Comparison of ENCODE assay signal across 40 cellular contexts in the genomic region with DNA sequence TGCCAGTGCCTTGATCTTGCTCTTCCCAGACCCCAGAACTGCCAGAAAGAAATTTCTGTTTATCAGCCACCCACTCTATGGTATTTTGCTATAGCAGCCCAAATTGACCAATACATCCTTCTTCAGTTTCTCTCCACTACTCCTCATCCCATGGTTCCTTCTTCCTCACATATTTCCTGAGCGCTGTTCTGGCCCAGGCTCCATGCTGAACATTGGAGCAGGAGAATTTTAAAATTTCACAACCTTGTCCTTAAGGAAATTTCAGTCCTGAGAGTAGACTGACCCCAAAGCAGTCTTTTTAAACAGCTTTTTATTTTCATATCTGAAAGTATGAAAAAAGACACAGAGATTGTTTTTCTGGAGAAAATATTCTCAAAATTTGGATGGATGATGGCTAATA.
"Had no signal": no experiment of that assay in that cellular context is flagged by ENCODE, and none has a peak within 500 bp of the region (broad histone marks: within the 10 kb centered on the region; RNA-seq: fewer than 3 reads in every experiment).

No MANE protein-coding gene starts in this region.

- H3K4me1 ChIP-seq: ascending aorta, breast epithelium had no signal

- H3K4me3 Mint-ChIP-seq: activated naive CD4-positive, alpha-beta T cell treated with anti-CD3 and anti-CD28 coated beads for 36 hours; activated naive CD4-positive, alpha-beta T cell treated with anti-CD3 and anti-CD28 coated beads, Interleukin-2, amount 10 ng/mL, durations not matched to agents 7 days and 5 days; activated naive CD4-positive, alpha-beta T cell treated with anti-CD3 and anti-CD28 coated beads, Interleukin-2, amount 50 U/mL, for 24 hours; activated naive CD8-positive, alpha-beta T cell; activated naive CD8-positive, alpha-beta T cell treated with anti-CD3 and anti-CD28 coated beads for 36 hours; activated naive CD8-positive, alpha-beta T cell treated with anti-CD3 and anti-CD28 coated beads, Interleukin-2, amount 10 ng/mL, durations not matched to agents 7 days and 5 days; activated naive CD8-positive, alpha-beta T cell treated with anti-CD3 and anti-CD28 coated beads, Interleukin-2, amount 50 U/mL, for 24 hours; activated T-cell treated with anti-CD3 and anti-CD28 coated beads, Interleukin-2, amount 50 U/mL, for 24 hours; activated T-cell treated with anti-CD3 and anti-CD28 coated beads, Interleukin-2, amount 50 U/mL, for 4 hours; activated T-cell treated with anti-CD3 and anti-CD28 coated beads, Interleukin-2, amount 50 U/mL, for 72 hours; activated T-helper 1 cell treated with anti-CD3 and anti-CD28 coated beads, Interleukin-12 subunit alpha, Interleukin-12 subunit beta, Interleukin-2, Interleukin-4 antibody, amounts not matched to agents 30 ng/mL and 10 ng/mL and 1 ng/mL, durations not matched to agents 14 hours and 24 hours and 36 hours; activated T-helper 17 cell treated with anti-CD3 and anti-CD28 coated beads, Interleukin-2, amount 50 U/mL, for 72 hours; brain; central memory CD8-positive, alpha-beta T cell had no signal

- H3K27ac ChIP-seq: adrenal gland, ascending aorta, body of pancreas, brain microvascular endothelial cell, breast epithelium, cardiac muscle cell had no signal

- FAIRE-seq: astrocyte, bronchial epithelial cell had no signal

- H3K27ac Mint-ChIP-seq: activated naive CD4-positive, alpha-beta T cell treated with anti-CD3 and anti-CD28 coated beads for 36 hours; activated naive CD4-positive, alpha-beta T cell treated with anti-CD3 and anti-CD28 coated beads, Interleukin-2, amount 10 ng/mL, durations not matched to agents 7 days and 5 days; activated naive CD4-positive, alpha-beta T cell treated with anti-CD3 and anti-CD28 coated beads, Interleukin-2, amount 50 U/mL, for 24 hours; activated naive CD4-positive, alpha-beta T cell treated with anti-CD3 and anti-CD28 coated beads, Interleukin-2, amount 50 U/mL, for 72 hours; activated naive CD8-positive, alpha-beta T cell; activated naive CD8-positive, alpha-beta T cell treated with anti-CD3 and anti-CD28 coated beads for 36 hours; activated naive CD8-positive, alpha-beta T cell treated with anti-CD3 and anti-CD28 coated beads, Interleukin-2, amount 10 ng/mL, durations not matched to agents 7 days and 5 days; activated naive CD8-positive, alpha-beta T cell treated with anti-CD3 and anti-CD28 coated beads, Interleukin-2, amount 50 U/mL, for 24 hours; activated T-cell treated with anti-CD3 and anti-CD28 coated beads, Interleukin-2, amount 50 U/mL, for 24 hours; activated T-cell treated with anti-CD3 and anti-CD28 coated beads, Interleukin-2, amount 50 U/mL, for 72 hours; activated T-helper 1 cell treated with anti-CD3 and anti-CD28 coated beads, Interleukin-12 subunit alpha, Interleukin-12 subunit beta, Interleukin-2, Interleukin-4 antibody, amounts not matched to agents 30 ng/mL and 10 ng/mL and 1 ng/mL, durations not matched to agents 14 hours and 24 hours and 36 hours; activated T-helper 17 cell treated with anti-CD3 and anti-CD28 coated beads, Interleukin-2, amount 50 U/mL, for 72 hours; activated T-helper 2 cell treated with anti-CD3 and anti-CD28 coated beads, Interferon-gamma antibody, Interleukin-2, Interleukin-4, amounts not matched to agents 10 μg/mL and 5 μg/mL and 100 μg/mL, durations not matched to agents 14 hours and 24 hours and 36 hours; brain had no signal

- ATAC-seq: activated naive CD4-positive, alpha-beta T cell treated with anti-CD3 and anti-CD28 coated beads, Interleukin-2, amount 50 U/mL, for 72 hours; activated naive CD8-positive, alpha-beta T cell treated with anti-CD3 and anti-CD28 coated beads, Interleukin-2, amount 50 U/mL, for 24 hours; activated T-cell treated with anti-CD3 and anti-CD28 coated beads, Interleukin-2, amount 50 U/mL, for 4 hours; activated T-cell treated with anti-CD3 and anti-CD28 coated beads, Interleukin-2, amount 50 U/mL, for 72 hours; activated T-helper 17 cell treated with anti-CD3 and anti-CD28 coated beads, Interleukin-2, amount 50 U/mL, for 72 hours; body of pancreas had no signal

- DNase-seq: activated effector memory CD4-positive, alpha-beta T cell treated with anti-CD3 and anti-CD28 coated beads, Interleukin-2, amount 50 U/mL, for 16 hours; activated effector memory CD4-positive, alpha-beta T cell treated with Interleukin-2 at 50 U/mL for 16 hours; activated gamma-delta T cell; activated gamma-delta T cell treated with Interleukin-2 at 50 U/mL for 16 hours; activated naive CD4-positive, alpha-beta T cell; activated naive CD4-positive, alpha-beta T cell treated with anti-CD3 and anti-CD28 coated beads for 36 hours; activated naive CD4-positive, alpha-beta T cell treated with anti-CD3 and anti-CD28 coated beads, Interleukin-2, amount 10 ng/mL, durations not matched to agents 7 days and 5 days; activated naive CD4-positive, alpha-beta T cell treated with anti-CD3 and anti-CD28 coated beads, Interleukin-2, amount 50 U/mL, for 16 hours; activated naive CD4-positive, alpha-beta T cell treated with Interleukin-2 at 50 U/mL for 16 hours; activated naive CD8-positive, alpha-beta T cell treated with anti-CD3 and anti-CD28 coated beads for 36 hours; activated naive CD8-positive, alpha-beta T cell treated with anti-CD3 and anti-CD28 coated beads, Interleukin-2, amount 10 ng/mL, durations not matched to agents 7 days and 5 days; activated naive CD8-positive, alpha-beta T cell treated with anti-CD3 and anti-CD28 coated beads, Interleukin-2, amount 50 U/mL, for 24 hours; activated T-cell treated with anti-CD3 and anti-CD28 coated beads, Interleukin-2, amount 50 U/mL, for 1 hour; activated T-cell treated with anti-CD3 and anti-CD28 coated beads, Interleukin-2, amount 50 U/mL, for 24 hours; activated T-cell treated with anti-CD3 and anti-CD28 coated beads, Interleukin-2, amount 50 U/mL, for 4 hours; activated T-cell treated with anti-CD3 and anti-CD28 coated beads, Interleukin-2, amount 50 U/mL, for 48 hours; activated T-cell treated with anti-CD3 and anti-CD28 coated beads, Interleukin-2, amount 50 U/mL, for 72 hours; adrenal gland; amniotic stem cell; amygdala; anterior cingulate cortex; aorta; body of pancreas; brain microvascular endothelial cell; caudate nucleus; central memory CD4-positive, alpha-beta T cell; cerebellar nuclear complex had no signal

- H3K4me3 ChIP-seq: adrenal gland, ascending aorta, body of pancreas, breast epithelium, cardiac muscle cell had no signal

- H3K4me1 Mint-ChIP-seq: central memory CD8-positive, alpha-beta T cell had no signal

- H3K36me3 ChIP-seq: adrenal gland, ascending aorta, brain microvascular endothelial cell, breast epithelium, cardiac muscle cell had no signal

- H3K36me3 Mint-ChIP-seq: activated naive CD4-positive, alpha-beta T cell treated with anti-CD3 and anti-CD28 coated beads, Interleukin-2, amount 10 ng/mL, durations not matched to agents 7 days and 5 days; activated naive CD4-positive, alpha-beta T cell treated with anti-CD3 and anti-CD28 coated beads, Interleukin-2, amount 50 U/mL, for 24 hours; activated naive CD4-positive, alpha-beta T cell treated with anti-CD3 and anti-CD28 coated beads, Interleukin-2, amount 50 U/mL, for 72 hours; activated naive CD8-positive, alpha-beta T cell; activated naive CD8-positive, alpha-beta T cell treated with anti-CD3 and anti-CD28 coated beads for 36 hours; brain had no signal

- H3K27me3 Mint-ChIP-seq: activated naive CD4-positive, alpha-beta T cell treated with anti-CD3 and anti-CD28 coated beads, Interleukin-2, amount 10 ng/mL, durations not matched to agents 7 days and 5 days; activated naive CD4-positive, alpha-beta T cell treated with anti-CD3 and anti-CD28 coated beads, Interleukin-2, amount 50 U/mL, for 24 hours; activated naive CD8-positive, alpha-beta T cell; activated naive CD8-positive, alpha-beta T cell treated with anti-CD3 and anti-CD28 coated beads for 36 hours; activated naive CD8-positive, alpha-beta T cell treated with anti-CD3 and anti-CD28 coated beads, Interleukin-2, amount 50 U/mL, for 24 hours; activated T-cell treated with anti-CD3 and anti-CD28 coated beads, Interleukin-2, amount 50 U/mL, for 24 hours; activated T-helper 17 cell treated with anti-CD3 and anti-CD28 coated beads, Interleukin-2, amount 50 U/mL, for 72 hours; central memory CD8-positive, alpha-beta T cell had no signal

- H3K9me3 Mint-ChIP-seq: activated naive CD4-positive, alpha-beta T cell treated with anti-CD3 and anti-CD28 coated beads for 36 hours; activated naive CD4-positive, alpha-beta T cell treated with anti-CD3 and anti-CD28 coated beads, Interleukin-2, amount 10 ng/mL, durations not matched to agents 7 days and 5 days; activated naive CD4-positive, alpha-beta T cell treated with anti-CD3 and anti-CD28 coated beads, Interleukin-2, amount 50 U/mL, for 24 hours; activated naive CD8-positive, alpha-beta T cell treated with anti-CD3 and anti-CD28 coated beads for 36 hours; activated naive CD8-positive, alpha-beta T cell treated with anti-CD3 and anti-CD28 coated beads, Interleukin-2, amount 50 U/mL, for 24 hours; activated T-cell treated with anti-CD3 and anti-CD28 coated beads, Interleukin-2, amount 50 U/mL, for 24 hours; activated T-cell treated with anti-CD3 and anti-CD28 coated beads, Interleukin-2, amount 50 U/mL, for 4 hours; activated T-helper 1 cell treated with anti-CD3 and anti-CD28 coated beads, Interleukin-12 subunit alpha, Interleukin-12 subunit beta, Interleukin-2, Interleukin-4 antibody, amounts not matched to agents 30 ng/mL and 10 ng/mL and 1 ng/mL, durations not matched to agents 14 hours and 24 hours and 36 hours; activated T-helper 17 cell treated with anti-CD3 and anti-CD28 coated beads, Interleukin-2, amount 50 U/mL, for 72 hours; activated T-helper 2 cell treated with anti-CD3 and anti-CD28 coated beads, Interferon-gamma antibody, Interleukin-2, Interleukin-4, amounts not matched to agents 10 μg/mL and 5 μg/mL and 100 μg/mL, durations not matched to agents 14 hours and 24 hours and 36 hours; brain; central memory CD8-positive, alpha-beta T cell had no signal

- H3K27me3 ChIP-seq: adrenal gland, ascending aorta, body of pancreas, brain microvascular endothelial cell, breast epithelium, cardiac muscle cell had no signal
